Comparison of ENCODE assay signal across 8 cellular contexts in the genomic region with DNA sequence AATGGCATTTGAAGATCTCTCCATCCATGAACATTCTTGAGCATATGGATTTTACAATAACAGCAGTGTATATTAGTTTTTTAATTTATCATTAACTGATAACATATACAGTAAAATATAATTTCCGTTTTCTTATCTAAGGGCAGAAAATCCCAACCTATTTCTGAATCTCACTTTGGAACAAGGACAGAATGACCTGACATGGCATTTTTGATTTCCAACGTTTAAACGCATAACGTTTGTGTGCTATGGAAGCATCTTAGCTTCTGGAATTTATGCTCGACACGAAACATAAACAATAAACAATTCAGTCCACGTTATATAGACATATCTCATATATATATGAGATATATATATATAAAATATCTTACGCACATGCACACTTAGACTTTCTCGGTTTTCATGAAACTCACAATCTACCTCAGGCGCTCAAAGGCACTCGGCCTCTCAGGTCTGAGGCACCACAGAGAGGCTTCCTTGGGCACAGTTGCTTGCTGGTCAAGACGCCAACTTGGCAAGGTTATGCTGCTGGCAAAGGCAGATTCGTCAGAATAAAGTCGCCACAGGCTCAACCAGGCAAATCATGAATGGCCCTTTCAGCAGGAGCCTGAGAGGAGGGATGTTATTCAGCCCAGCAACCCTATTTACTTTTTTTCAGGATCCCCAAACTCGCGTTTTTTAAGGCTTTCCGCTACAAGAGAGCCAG. TPM values are rescaled to one million over a fixed set of nuclear protein-coding genes. Genes with fewer than 3 reads are reported as not detected.
DNase-seq lines count a peak whose midpoint lies in the region; ATAC-seq lines count a peak whose summit lies in the region.

No MANE protein-coding gene starts in this region.

- no peaks in the 10 kb centered on the region for H3K9me2 ChIP-seq in Karpas-422 (replicated peaks; ENCODE audit: insufficient read depth, low read length)

- ATAC-seq in central memory CD8-positive, alpha-beta T cell (replicated peaks; ENCODE audit: extremely low read depth, poor library complexity, severe bottlenecking) = no peak
- no peak for ATAC-seq in naive thymus-derived CD4-positive, alpha-beta T cell

- no peaks in the 10 kb centered on the region for H3K36me3 ChIP-seq in BLaER1 treated with 17β-estradiol and CSF1 and Interleukin-3, amounts not matched to agents 10 nM and 100 nM
- no peaks in the 10 kb centered on the region for H3K36me3 ChIP-seq in Karpas-422 (ENCODE audit: insufficient read depth, low read length)
- H3K36me3 ChIP-seq in naive thymus-derived CD4-positive, alpha-beta T cell (ENCODE audit: control insufficient read depth in 2 of 3, insufficient read depth in 3 of 3, low read length in 3 of 3) = no peaks in the 10 kb centered on the region

- intact Hi-C loops in naive thymus-derived CD4-positive, alpha-beta T cell (cut with micrococcal nuclease) = no loop called here

- peaks cover 5 to 38% (median 30%) of the 10 kb centered on the region in 10 experiments; a peak in 19 of 20 replicates for H3K4me1 ChIP-seq in BLaER1 treated with 17β-estradiol and CSF1 and Interleukin-3, amounts not matched to agents 10 nM and 100 nM
- H3K4me1 ChIP-seq in Karpas-422 (ENCODE audit: low read length) = peaks cover 11% of the 10 kb centered on the region
- no peaks in the 10 kb centered on the region for H3K4me1 ChIP-seq in naive thymus-derived CD4-positive, alpha-beta T cell (ENCODE audit: control insufficient read depth in 2 of 2, insufficient read depth in 2 of 2, low read length in 2 of 2)

- no peaks in the 10 kb centered on the region; a peak in 1 of 22 replicates for H4K20me1 ChIP-seq in BLaER1 treated with 17β-estradiol and CSF1 and Interleukin-3, amounts not matched to agents 10 nM and 100 nM
- no peaks in the 10 kb centered on the region for H4K20me1 ChIP-seq in Karpas-422 (ENCODE audit: insufficient read depth, low read depth, low read length)

- DNase-seq in Karpas-422 (no peak), NCI-H510A (lab: John Stamatoyannopoulos, UW) (no peak), 8988T (no peak), OCI-M2 (lab: John Stamatoyannopoulos, UW; ENCODE audit: unreplicated experiment) (no peak), NCI-H2081 treated with DMSO at 0.1 percent for 48 hours (lab: John Stamatoyannopoulos, UW) (no peak)
- DNase-seq in central memory CD8-positive, alpha-beta T cell (ENCODE audit: low spot score in 2 of 2) = no peak
- no peak for DNase-seq in naive thymus-derived CD4-positive, alpha-beta T cell

- peaks cover 13 to 29% (median 19%) of the 10 kb centered on the region in 11 experiments; a peak in 15 of 22 replicates for H3K27me3 ChIP-seq in BLaER1 treated with 17β-estradiol and CSF1 and Interleukin-3, amounts not matched to agents 10 nM and 100 nM
- no peaks in the 10 kb centered on the region for H3K27me3 ChIP-seq in Karpas-422 (ENCODE audit: low read length)
- no peaks in the 10 kb centered on the region for H3K27me3 ChIP-seq in naive thymus-derived CD4-positive, alpha-beta T cell (ENCODE audit: control insufficient read depth in 2 of 2, insufficient read depth in 2 of 2, low read length in 2 of 2)

- peaks cover 11% of the 10 kb centered on the region for H3K4me1 Mint-ChIP-seq in central memory CD8-positive, alpha-beta T cell
- H3K4me1 Mint-ChIP-seq in naive thymus-derived CD4-positive, alpha-beta T cell = peaks cover 6 to 14% (median 9%) of the 10 kb centered on the region in 7 donors

- CTCF ChIA-PET in naive thymus-derived CD4-positive, alpha-beta T cell (lab: Charles Lee) = no interaction called here

- POLR2A ChIA-PET in naive thymus-derived CD4-positive, alpha-beta T cell (lab: Charles Lee) = no interaction called here

- H3K4me3 Mint-ChIP-seq in central memory CD8-positive, alpha-beta T cell = peak overlapping the region; percentile 72
- peak overlapping the region; percentile 23 to 83 (median 66) for H3K4me3 Mint-ChIP-seq in naive thymus-derived CD4-positive, alpha-beta T cell

- H3K27me3 Mint-ChIP-seq in central memory CD8-positive, alpha-beta T cell = peaks cover 39% of the 10 kb centered on the region
- H3K27me3 Mint-ChIP-seq in naive thymus-derived CD4-positive, alpha-beta T cell = peaks cover 21 to 60% (median 56%) of the 10 kb centered on the region in 5 donors

- peaks cover 9 to 19% (median 15%) of the 10 kb centered on the region in 11 experiments for H3K9me3 ChIP-seq in BLaER1 treated with 17β-estradiol and CSF1 and Interleukin-3, amounts not matched to agents 10 nM and 100 nM (replicated peaks in 1 of 11)
- no peaks in the 10 kb centered on the region for H3K9me3 ChIP-seq in Karpas-422 (ENCODE audit: low read length)
- no peaks in the 10 kb centered on the region for H3K9me3 ChIP-seq in naive thymus-derived CD4-positive, alpha-beta T cell (ENCODE audit: control insufficient read depth in 2 of 3, low read length in 3 of 3)

- no peaks in the 10 kb centered on the region for H3K9me3 Mint-ChIP-seq in central memory CD8-positive, alpha-beta T cell
- H3K9me3 Mint-ChIP-seq in naive thymus-derived CD4-positive, alpha-beta T cell = peaks cover 0 to 6% (median 0%) of the 10 kb centered on the region in 11 donors

- peak overlapping the region in 5 of 11 experiments; percentile 57 to 71 (median 65); a peak in 5 of 22 replicates for H3K27ac ChIP-seq in BLaER1 treated with 17β-estradiol and CSF1 and Interleukin-3, amounts not matched to agents 10 nM and 100 nM
- H3K27ac ChIP-seq in Karpas-422 (ENCODE audit: low read length) = no peak overlapping the region
- no peak overlapping the region for H3K27ac ChIP-seq in naive thymus-derived CD4-positive, alpha-beta T cell (ENCODE audit: low read depth, low read length)

- H3K79me2 ChIP-seq in Karpas-422 (ENCODE audit: low read length) = no peaks in the 10 kb centered on the region

- H2AFZ ChIP-seq in Karpas-422 (ENCODE audit: low read length) = no peak overlapping the region

- H3K36me3 Mint-ChIP-seq in central memory CD8-positive, alpha-beta T cell (ENCODE audit: insufficient read depth) = peaks cover 1% of the 10 kb centered on the region
- H3K36me3 Mint-ChIP-seq in naive thymus-derived CD4-positive, alpha-beta T cell = no peaks in the 10 kb centered on the region

- no peak overlapping the region for H3K27ac Mint-ChIP-seq in central memory CD8-positive, alpha-beta T cell (ENCODE audit: low read depth)
- no peak overlapping the region for H3K27ac Mint-ChIP-seq in naive thymus-derived CD4-positive, alpha-beta T cell

- H3K4me2 ChIP-seq in BLaER1 treated with 17β-estradiol and CSF1 and Interleukin-3, amounts not matched to agents 10 nM and 100 nM = peak overlapping the region; percentile 74 to 98 (median 96)
- peak overlapping the region; percentile 67 for H3K4me2 ChIP-seq in Karpas-422 (ENCODE audit: low read depth, low read length, poor library complexity, severe bottlenecking)

- H3K4me3 ChIP-seq in BLaER1 treated with 17β-estradiol and CSF1 and Interleukin-3, amounts not matched to agents 10 nM and 100 nM = peak overlapping the region; percentile 69 to 84 (median 79)
- no peak overlapping the region for H3K4me3 ChIP-seq in Karpas-422 (ENCODE audit: low read length)
- H3K4me3 ChIP-seq in naive thymus-derived CD4-positive, alpha-beta T cell (ENCODE audit: low read length) = no peak overlapping the region

- H3K9ac ChIP-seq in BLaER1 treated with 17β-estradiol and CSF1 and Interleukin-3, amounts not matched to agents 10 nM and 100 nM = peak overlapping the region in 9 of 11 experiments; percentile 56 to 84 (median 78); a peak in 12 of 22 replicates
- H3K9ac ChIP-seq in Karpas-422 (ENCODE audit: low read length) = no peak overlapping the region

RNA-seq across cellular contexts. Expression of gene UGT8, which starts 1.0 kb away (rescaled TPM):
- total RNA-seq in Karpas-422 (2014; rRNA removed; shearing (Covaris generic); ENCODE audit: low replicate concordance) = not detected in 2 replicates
- under 1 TPM in 1 of 5 experiments, not detected in 4; 0.13 TPM for total RNA-seq in naive thymus-derived CD4-positive, alpha-beta T cell
- polyA plus RNA-seq in naive thymus-derived CD4-positive, alpha-beta T cell = not detected

Comparison
In these comparisons a context has a peak if more than half of its experiments do, and no peak if none do; other contexts are left out.
1. H3K4me3 ChIP-seq: peak in BLaER1 treated with 17β-estradiol and CSF1 and Interleukin-3, amounts not matched to agents 10 nM and 100 nM (10 of 10); none in Karpas-422 (single experiment) and naive thymus-derived CD4-positive, alpha-beta T cell (single experiment).